In the genomic region with DNA sequence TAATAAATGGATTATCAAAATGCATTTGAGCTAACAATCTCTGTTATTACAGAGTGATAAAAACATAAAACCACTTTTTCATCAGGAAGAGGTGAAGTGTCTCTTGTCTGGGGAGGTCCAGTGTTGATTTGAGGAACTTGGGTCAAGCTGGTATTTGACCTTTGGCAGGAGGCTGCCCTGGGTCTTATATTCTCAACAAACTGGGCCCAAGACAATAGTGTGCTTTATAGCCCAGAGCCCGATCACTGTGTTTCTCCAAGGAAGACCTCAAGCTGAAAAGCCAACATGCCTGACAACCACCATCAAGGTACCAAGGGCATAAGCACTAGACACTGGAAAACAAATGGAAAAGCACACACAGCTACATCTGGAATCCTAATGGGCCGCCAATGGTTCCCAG, we compare ENCODE assay signal across 13 cellular contexts.
"Had no signal": no experiment of that assay in that cellular context is flagged by ENCODE, and none has a peak within 500 bp of the region (broad histone marks: within the 10 kb centered on the region; RNA-seq: fewer than 3 reads in every experiment).

No MANE protein-coding gene starts in this region.

- H3K4me1 ChIP-seq: left ventricle myocardium inferior had no signal

- H3K9me3 ChIP-seq: left ventricle myocardium inferior had no signal

- H3K36me3 ChIP-seq: left ventricle myocardium inferior had no signal

- H3K27ac ChIP-seq: epithelial cell of prostate, left ventricle myocardium inferior, skin epidermis had no signal

- ATAC-seq: stimulated activated naive CD8-positive, alpha-beta T cell treated with anti-CD3 and anti-CD28 coated beads, Interleukin-15, amount 100 ng/mL, for 72 hours had no signal

- H3K4me3 ChIP-seq: left ventricle myocardium inferior, skin epidermis had no signal

- DNase-seq: activated CD4-positive, alpha-beta T cell treated with anti-CD3 and anti-CD28 coated beads for 48 hours; activated effector memory CD4-positive, alpha-beta T cell treated with Interleukin-2 at 50 U/mL for 16 hours; effector CD4-positive, alpha-beta T cell; left ventricle myocardium inferior; mesendoderm; retina; stimulated activated CD4-positive, alpha-beta T cell treated with anti-CD3 and anti-CD28 coated beads, Interleukin-4, amount 100 ng/mL, for 4 hours; stimulated activated naive CD8-positive, alpha-beta T cell treated with anti-CD3 and anti-CD28 coated beads, Interleukin-15, amount 100 ng/mL, for 72 hours; T-helper 1 cell had no signal

- FAIRE-seq: colon, keratinocyte had no signal
